10 cellular contexts compared by ENCODE assay signal in genomic region chr11:62577046-62577708, GRCh38. TPM values are rescaled to one million over a fixed set of nuclear protein-coding genes. Genes with fewer than 3 reads are reported as not detected.
DNase-seq lines count a peak whose midpoint lies in the region; ATAC-seq, FAIRE-seq and TF ChIP-seq lines count a peak whose summit lies in the region.
"Had no signal": no experiment of that assay in that cellular context is flagged by ENCODE, and none has a peak within 500 bp of the region (broad histone marks: within the 10 kb centered on the region; RNA-seq: fewer than 3 reads in every experiment).

No MANE protein-coding gene starts in this region.

- H3K36me3 ChIP-seq in HEK293 (ENCODE audit: control insufficient read depth in 2 of 2, insufficient read depth in 1 of 2, low read length in 2 of 2) (peaks cover 0 to 83% of the 10 kb centered on the region in 2 experiments; a peak in 2 of 3 replicates), lower lobe of right lung (peaks cover 72% of the 10 kb centered on the region)

- FAIRE-seq in RCC 7860 (lab: Jason Lieb, UNC): no peak

- DNase-seq in caudate nucleus (lab: John Stamatoyannopoulos, UW) (no peak), lower lobe of right lung (no peak), RCC 7860 (ENCODE audit: low spot score) (no peak), ecto neural progenitor cell (ENCODE audit: low spot score) (no peak)
- DNase-seq in stimulated activated effector memory CD8-positive, alpha-beta T cell treated with anti-CD3 and anti-CD28 coated beads, Interleukin-12 subunit alpha, Interleukin-12 subunit beta, amount 100 ng/mL, for 72 hours (ENCODE audit: low spot score in 2 of 2): no peak
- DNase-seq: anterior cingulate cortex, COR-L47, MG63 had no signal

- no peak overlapping the region for H3K4me3 Mint-ChIP-seq in stimulated activated effector memory CD8-positive, alpha-beta T cell treated with anti-CD3 and anti-CD28 coated beads, Interleukin-12 subunit alpha, Interleukin-12 subunit beta, amount 100 ng/mL, for 72 hours

- TF ChIP-seq CTCF in HEK293 (tag by site-specific recombination; IDR thresholded peaks at IDR 0.05) (no peak), lower lobe of right lung (IDR thresholded peaks at IDR 0.05) (no peak)

- no peaks in the 10 kb centered on the region for H3K9me3 ChIP-seq in HEK293 (ENCODE audit: control insufficient read depth, insufficient read depth, low read depth, low read length)
- H3K9me3 ChIP-seq in lower lobe of right lung: no peaks in the 10 kb centered on the region
- H3K9me3 ChIP-seq: MG63 had no signal

- H3K4me1 ChIP-seq in HEK293 (ENCODE audit: control insufficient read depth, insufficient read depth, low read length): no peaks in the 10 kb centered on the region
- peaks cover 39% of the 10 kb centered on the region for H3K4me1 ChIP-seq in lower lobe of right lung

- H3K9me3 Mint-ChIP-seq in stimulated activated effector memory CD8-positive, alpha-beta T cell treated with anti-CD3 and anti-CD28 coated beads, Interleukin-12 subunit alpha, Interleukin-12 subunit beta, amount 100 ng/mL, for 72 hours: no peaks in the 10 kb centered on the region

- ATAC-seq in lower lobe of right lung (no peak), GM18511 (IDR thresholded peaks at IDR 0.05; ENCODE audit: unreplicated experiment) (no peak)
- no peak for ATAC-seq in stimulated activated effector memory CD8-positive, alpha-beta T cell treated with anti-CD3 and anti-CD28 coated beads, Interleukin-12 subunit alpha, Interleukin-12 subunit beta, amount 100 ng/mL, for 72 hours

- peaks cover 37% of the 10 kb centered on the region for H3K4me1 Mint-ChIP-seq in stimulated activated effector memory CD8-positive, alpha-beta T cell treated with anti-CD3 and anti-CD28 coated beads, Interleukin-12 subunit alpha, Interleukin-12 subunit beta, amount 100 ng/mL, for 72 hours

- peak overlapping the region; percentile 59 for H3K27ac Mint-ChIP-seq in stimulated activated effector memory CD8-positive, alpha-beta T cell treated with anti-CD3 and anti-CD28 coated beads, Interleukin-12 subunit alpha, Interleukin-12 subunit beta, amount 100 ng/mL, for 72 hours

- no peaks in the 10 kb centered on the region for H3K27me3 ChIP-seq in lower lobe of right lung (ENCODE audit: low read depth)
- H3K27me3 ChIP-seq: MG63 had no signal

- CTCF ChIA-PET in HEK293 (lab: Yijun Ruan, JAX): interaction anchor here (0.6 to 0.9 kb wide), 2 partner anchors 33 to 72 kb away, joined by 3 to 4 read pairs; no protein-coding TSS in a partner anchor

- no peak overlapping the region for H3K4me3 ChIP-seq in HEK293 (ENCODE audit: low read depth, low read length)
- H3K4me3 ChIP-seq in lower lobe of right lung: no peak overlapping the region
- H3K4me3 ChIP-seq: MG63 had no signal

- no peak overlapping the region for H3K27ac ChIP-seq in HEK293 (ENCODE audit: extremely low read depth, low read depth, low read length)
- H3K27ac ChIP-seq in caudate nucleus (ENCODE audit: low read depth, low read length): peak overlapping the region; percentile 37
- peak overlapping the region; percentile 86 for H3K27ac ChIP-seq in lower lobe of right lung

- H3K36me3 Mint-ChIP-seq in stimulated activated effector memory CD8-positive, alpha-beta T cell treated with anti-CD3 and anti-CD28 coated beads, Interleukin-12 subunit alpha, Interleukin-12 subunit beta, amount 100 ng/mL, for 72 hours: peaks cover 88% of the 10 kb centered on the region

- POLR2A ChIA-PET in HEK293 (lab: Yijun Ruan, JAX): interaction anchor here (0.6 to 3.2 kb wide), 5 partner anchors 15 to 88 kb away, joined by 3 to 8 read pairs (median 3); partner anchors contain the start of genes C11orf98, CSKMT, GANAB and MTA2

- intact Hi-C loops in lower lobe of right lung (cut with DNase I): no loop called here

TF ChIP-seq in HEK293, 187 proteins besides CTCF, POLR2A, EP300 and RAD21:
- 0 out of 2 replicates have a peak, but pooled peaks have one; percentile 6 for TF ChIP-seq PRDM1 (tag by site-specific recombination; IDR thresholded peaks at IDR 0.05)
- no peak for TF ChIP-seq ZNF140 (tag by site-specific recombination; IDR thresholded peaks at IDR 0.05)
- 0 out of 2 replicates have a peak, but pooled peaks have one; percentile 29 for TF ChIP-seq ZNF600 (tag by site-specific recombination; IDR thresholded peaks at IDR 0.05)
- TF ChIP-seq KLF16 (tag by site-specific recombination; IDR thresholded peaks at IDR 0.05): no peak

RNA-seq across cellular contexts. Expression of gene EEF1G, which starts 3.5 kb away (rescaled TPM):
- 899 TPM for total RNA-seq in lower lobe of right lung

RNA-seq across cellular contexts. Expression of gene TUT1, which starts 14.1 kb away (rescaled TPM):
- 15.8 TPM for total RNA-seq in lower lobe of right lung

RNA-seq across cellular contexts. Expression of gene MTA2, which starts 24.5 kb away (rescaled TPM):
- 68.4 TPM for total RNA-seq in lower lobe of right lung

RNA-seq across cellular contexts. Expression of gene AHNAK, which starts 30.6 kb away (rescaled TPM):
- 809 TPM for total RNA-seq in lower lobe of right lung

RNA-seq across cellular contexts. Expression of gene EML3, which starts 35.4 kb away (rescaled TPM):
- total RNA-seq in lower lobe of right lung: 69.3 TPM
